Comparison of ENCODE assay signal across 23 cellular contexts in genomic region chr14:36724162-36724561, GRCh38.
"Had no signal": no experiment of that assay in that cellular context is flagged by ENCODE, and none has a peak within 500 bp of the region (broad histone marks: within the 10 kb centered on the region; RNA-seq: fewer than 3 reads in every experiment).

No MANE protein-coding gene starts in this region.

- H3K4me1 Mint-ChIP-seq: naive B cell; stimulated activated effector memory CD8-positive, alpha-beta T cell treated with anti-CD3 and anti-CD28 coated beads, Interleukin-12 subunit alpha, Interleukin-12 subunit beta, amount 100 ng/mL, for 72 hours had no signal

- H3K9me3 Mint-ChIP-seq: nephron had no signal

- H3K27me3 Mint-ChIP-seq: naive B cell had no signal

- ATAC-seq: gastrocnemius medialis; heart right ventricle; left colon; left ventricle myocardium superior; psoas muscle; right lobe of liver; stimulated activated effector memory CD8-positive, alpha-beta T cell treated with anti-CD3 and anti-CD28 coated beads, Interleukin-12 subunit alpha, Interleukin-12 subunit beta, amount 100 ng/mL, for 72 hours; stimulated activated naive CD8-positive, alpha-beta T cell treated with anti-CD3 and anti-CD28 coated beads, Interleukin-15, Interleukin-2, amounts not matched to agents 100 U/mL and 50 U/mL, for 24 hours had no signal

- H3K27ac Mint-ChIP-seq: naive B cell; nephron; stimulated activated effector memory CD8-positive, alpha-beta T cell treated with anti-CD3 and anti-CD28 coated beads, Interleukin-12 subunit alpha, Interleukin-12 subunit beta, amount 100 ng/mL, for 72 hours had no signal

- DNase-seq: colonic mucosa; dermis blood vessel endothelial cell; effector CD4-positive, alpha-beta T cell; gastrocnemius medialis; heart right ventricle; left colon; left ventricle myocardium superior; mesenchymal stem cell; naive B cell; psoas muscle; retina; right lobe of liver; stimulated activated CD4-positive, alpha-beta T cell treated with anti-CD3 and anti-CD28 coated beads, Interleukin-4, amount 100 ng/mL, for 1 hour; stimulated activated CD8-positive, alpha-beta memory T cell treated with anti-CD3 and anti-CD28 coated beads, Interleukin-4, amount 100 ng/mL, for 48 hours; stimulated activated naive CD8-positive, alpha-beta T cell treated with anti-CD3 and anti-CD28 coated beads, Interleukin-15, Interleukin-2, amounts not matched to agents 100 U/mL and 50 U/mL, for 24 hours; thyroid gland; upper lobe of left lung; uterus had no signal

- H3K36me3 ChIP-seq: colonic mucosa, gastrocnemius medialis, heart right ventricle, neutrophil, right lobe of liver, suprapubic skin, thyroid gland, upper lobe of left lung, uterus had no signal

- H3K27ac ChIP-seq: colonic mucosa, gastrocnemius medialis, heart right ventricle, neutrophil, psoas muscle, right lobe of liver, suprapubic skin, thyroid gland, upper lobe of left lung, uterus had no signal

- H3K27me3 ChIP-seq: colonic mucosa, gastrocnemius medialis, neutrophil, right lobe of liver, suprapubic skin, thyroid gland, upper lobe of left lung, uterus had no signal

- H3K4me3 Mint-ChIP-seq: naive B cell; nephron; stimulated activated effector memory CD8-positive, alpha-beta T cell treated with anti-CD3 and anti-CD28 coated beads, Interleukin-12 subunit alpha, Interleukin-12 subunit beta, amount 100 ng/mL, for 72 hours had no signal

- H3K4me3 ChIP-seq: colonic mucosa, gastrocnemius medialis, heart right ventricle, lung, psoas muscle, right lobe of liver, suprapubic skin, thyroid gland, upper lobe of left lung, uterus had no signal

- H3K36me3 Mint-ChIP-seq: naive B cell; stimulated activated effector memory CD8-positive, alpha-beta T cell treated with anti-CD3 and anti-CD28 coated beads, Interleukin-12 subunit alpha, Interleukin-12 subunit beta, amount 100 ng/mL, for 72 hours had no signal

- H3K9me3 ChIP-seq: colonic mucosa, gastrocnemius medialis, heart right ventricle, neutrophil, psoas muscle, right lobe of liver, suprapubic skin, thyroid gland, upper lobe of left lung, uterus had no signal

- H3K4me1 ChIP-seq: colonic mucosa, gastrocnemius medialis, heart right ventricle, psoas muscle, right lobe of liver, suprapubic skin, thyroid gland, upper lobe of left lung, uterus had no signal
